10 cellular contexts compared by ENCODE assay signal in the genomic region with DNA sequence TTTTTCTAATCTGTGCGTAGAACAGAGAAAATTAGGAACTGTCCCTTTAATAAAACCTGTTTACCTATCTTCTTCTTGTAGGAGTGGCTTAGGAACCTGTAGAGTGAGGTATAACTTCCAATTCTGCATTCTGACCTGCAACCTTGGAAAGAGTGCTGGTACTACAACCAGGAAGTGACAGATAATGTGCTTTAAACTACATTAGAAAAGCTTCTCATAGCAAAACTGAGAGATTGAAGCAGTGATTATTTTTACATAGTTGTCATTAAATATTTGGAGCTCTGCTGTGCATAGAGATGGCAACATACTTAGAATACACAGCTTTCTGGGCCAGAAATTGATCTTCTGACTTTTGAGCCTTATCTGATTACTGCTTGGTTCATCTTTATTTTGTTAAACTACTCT. TPM values are rescaled to one million over a fixed set of nuclear protein-coding genes. Genes with fewer than 3 reads are reported as not detected.
DNase-seq lines count a peak whose midpoint lies in the region; ATAC-seq and TF ChIP-seq lines count a peak whose summit lies in the region.
"Had no signal": no experiment of that assay in that cellular context is flagged by ENCODE, and none has a peak within 500 bp of the region (broad histone marks: within the 10 kb centered on the region; RNA-seq: fewer than 3 reads in every experiment).

No MANE protein-coding gene starts in this region.

- H3K4me3 Mint-ChIP-seq in activated naive CD8-positive, alpha-beta T cell treated with anti-CD3 and anti-CD28 coated beads, Interleukin-2, amount 10 ng/mL, durations not matched to agents 7 days and 5 days, result peak overlapping the region; percentile 31
- no peak overlapping the region for H3K4me3 Mint-ChIP-seq in activated naive CD8-positive, alpha-beta T cell treated with anti-CD3 and anti-CD28 coated beads, Interleukin-2, amount 50 U/mL, for 24 hours

- 11 to 66% methylated on average over 1 of the region's 1 CpG for WGBS in sigmoid colon, 2 donors

- H3K4me1 ChIP-seq in vagina (no peaks in the 10 kb centered on the region), sigmoid colon (no peaks in the 10 kb centered on the region)

- peaks cover 1% of the 10 kb centered on the region for H3K27me3 Mint-ChIP-seq in activated naive CD8-positive, alpha-beta T cell treated with anti-CD3 and anti-CD28 coated beads, Interleukin-2, amount 10 ng/mL, durations not matched to agents 7 days and 5 days
- no peaks in the 10 kb centered on the region for H3K27me3 Mint-ChIP-seq in activated naive CD8-positive, alpha-beta T cell treated with anti-CD3 and anti-CD28 coated beads, Interleukin-2, amount 50 U/mL, for 24 hours
- H3K27me3 Mint-ChIP-seq: brain had no signal

- H3K9me3 ChIP-seq in vagina (no peaks in the 10 kb centered on the region), sigmoid colon (no peaks in the 10 kb centered on the region)
- H3K9me3 ChIP-seq: heart right ventricle had no signal

- H3K36me3 ChIP-seq in vagina, result no peaks in the 10 kb centered on the region
- H3K36me3 ChIP-seq in sigmoid colon, result no peaks in the 10 kb centered on the region
- H3K36me3 ChIP-seq: heart right ventricle had no signal

- no peak for TF ChIP-seq CTCF in vagina (IDR thresholded peaks at IDR 0.05)
- no peak for TF ChIP-seq CTCF in sigmoid colon (IDR thresholded peaks at IDR 0.05)

- no peaks in the 10 kb centered on the region for H3K9me3 Mint-ChIP-seq in activated naive CD8-positive, alpha-beta T cell treated with anti-CD3 and anti-CD28 coated beads, Interleukin-2, amount 10 ng/mL, durations not matched to agents 7 days and 5 days
- H3K9me3 Mint-ChIP-seq in activated naive CD8-positive, alpha-beta T cell treated with anti-CD3 and anti-CD28 coated beads, Interleukin-2, amount 50 U/mL, for 24 hours, result no peaks in the 10 kb centered on the region
- H3K9me3 Mint-ChIP-seq: brain had no signal

- H3K4me3 ChIP-seq in vagina (peak overlapping the region; percentile 11 to 36), sigmoid colon (peak overlapping the region in 1 of 4 donors; percentile 5)

- no peaks in the 10 kb centered on the region for H3K36me3 Mint-ChIP-seq in activated naive CD8-positive, alpha-beta T cell treated with anti-CD3 and anti-CD28 coated beads, Interleukin-2, amount 10 ng/mL, durations not matched to agents 7 days and 5 days
- H3K36me3 Mint-ChIP-seq in activated naive CD8-positive, alpha-beta T cell treated with anti-CD3 and anti-CD28 coated beads, Interleukin-2, amount 50 U/mL, for 24 hours (ENCODE audit: low read depth), result no peaks in the 10 kb centered on the region
- H3K36me3 Mint-ChIP-seq: brain had no signal

- peaks cover 6% of the 10 kb centered on the region for H3K4me1 Mint-ChIP-seq in activated naive CD8-positive, alpha-beta T cell treated with anti-CD3 and anti-CD28 coated beads, Interleukin-2, amount 10 ng/mL, durations not matched to agents 7 days and 5 days
- H3K4me1 Mint-ChIP-seq in activated naive CD8-positive, alpha-beta T cell treated with anti-CD3 and anti-CD28 coated beads, Interleukin-2, amount 50 U/mL, for 24 hours, result peaks cover 8% of the 10 kb centered on the region
- H3K4me1 Mint-ChIP-seq: brain had no signal

- no peak for TF ChIP-seq EP300 in sigmoid colon (IDR thresholded peaks at IDR 0.05)

- POLR2A ChIA-PET in activated naive CD8-positive, alpha-beta T cell treated with anti-CD3 and anti-CD28 coated beads, Interleukin-2, amount 10 ng/mL, durations not matched to agents 7 days and 5 days (lab: Charles Lee), result no interaction called here

- intact Hi-C loops in vagina (cut with DNase I) (no loop called here), sigmoid colon (cut with DNase I) (no loop called here)

- DNase-seq in activated naive CD8-positive, alpha-beta T cell treated with anti-CD3 and anti-CD28 coated beads, Interleukin-2, amount 10 ng/mL, durations not matched to agents 7 days and 5 days, result no peak
- no peak for DNase-seq in activated naive CD8-positive, alpha-beta T cell treated with anti-CD3 and anti-CD28 coated beads, Interleukin-2, amount 50 U/mL, for 24 hours
- DNase-seq in SW480 (ENCODE audit: low spot score) (peak; percentile 51), left lobe of liver (ENCODE audit: low spot score) (no peak), vagina (ENCODE audit: extremely low spot score in 2 of 2) (no peak), sigmoid colon (no peak)
- DNase-seq in activated CD4-positive, CD25-positive, alpha-beta regulatory T cell treated with anti-CD3 and anti-CD28 coated beads, Interleukin-2, amount 50 U/mL, for 72 hours, result no peak
- DNase-seq: heart right ventricle had no signal

- H3K27ac Mint-ChIP-seq in activated naive CD8-positive, alpha-beta T cell treated with anti-CD3 and anti-CD28 coated beads, Interleukin-2, amount 10 ng/mL, durations not matched to agents 7 days and 5 days, result no peak overlapping the region
- H3K27ac Mint-ChIP-seq in activated naive CD8-positive, alpha-beta T cell treated with anti-CD3 and anti-CD28 coated beads, Interleukin-2, amount 50 U/mL, for 24 hours, result no peak overlapping the region
- H3K27ac Mint-ChIP-seq: brain had no signal

- ATAC-seq in activated naive CD8-positive, alpha-beta T cell treated with anti-CD3 and anti-CD28 coated beads, Interleukin-2, amount 10 ng/mL, durations not matched to agents 7 days and 5 days (ENCODE audit: low read depth), result no peak
- no peak for ATAC-seq in activated naive CD8-positive, alpha-beta T cell treated with anti-CD3 and anti-CD28 coated beads, Interleukin-2, amount 50 U/mL, for 24 hours
- ATAC-seq in left lobe of liver, result peak; percentile 96
- ATAC-seq in GM18517 (IDR thresholded peaks at IDR 0.05; ENCODE audit: unreplicated experiment), result no peak
- ATAC-seq: heart right ventricle had no signal

- H3K27me3 ChIP-seq in vagina (no peaks in the 10 kb centered on the region), sigmoid colon (no peaks in the 10 kb centered on the region)
- H3K27me3 ChIP-seq: heart right ventricle had no signal

- no peak for TF ChIP-seq POLR2A in vagina (IDR thresholded peaks at IDR 0.05)
- TF ChIP-seq POLR2A in sigmoid colon (IDR thresholded peaks at IDR 0.05), result no peak

- H3K27ac ChIP-seq in vagina (no peak overlapping the region), sigmoid colon (no peak overlapping the region)
- H3K27ac ChIP-seq: heart right ventricle had no signal

RNA-seq across cellular contexts. Expression of gene ZDHHC23, which starts 50.4 kb away (rescaled TPM):
- total RNA-seq in activated naive CD8-positive, alpha-beta T cell treated with anti-CD3 and anti-CD28 coated beads, Interleukin-2, amount 10 ng/mL, durations not matched to agents 7 days and 5 days, result 1 to 10 TPM; 3.4 to 3.7 TPM
- total RNA-seq in left lobe of liver, result 11.7 TPM
- 5.4 TPM for total RNA-seq in vagina
- 1 to 10 TPM; 1.1 to 1.4 (median 1.3) TPM for total RNA-seq in sigmoid colon
- polyA plus RNA-seq in sigmoid colon, result 1 to 10 TPM; 3.9 to 8.0 (median 4.2) TPM

RNA-seq across cellular contexts. Expression of gene GRAMD1C, which starts 58.8 kb away (rescaled TPM):
- 1 to 10 TPM; 1.2 to 2.2 TPM for total RNA-seq in activated naive CD8-positive, alpha-beta T cell treated with anti-CD3 and anti-CD28 coated beads, Interleukin-2, amount 10 ng/mL, durations not matched to agents 7 days and 5 days
- 16.5 TPM for total RNA-seq in left lobe of liver
- 9.6 TPM for total RNA-seq in vagina
- 1 to 10 TPM in 2 of 4 donors, under 1 TPM in 2; 0.27 to 3.6 (median 0.95) TPM for total RNA-seq in sigmoid colon
- polyA plus RNA-seq in sigmoid colon, result 10 to 100 TPM in 1 of 3 donors, 1 to 10 TPM in 2; 4.9 to 12.3 (median 5.4) TPM
